Comparison of ENCODE assay signal across 8 cellular contexts in genomic region chr20:64255361-64256281, GRCh38. TPM values are rescaled to one million over a fixed set of nuclear protein-coding genes. Genes with fewer than 3 reads are reported as not detected.
DNase-seq lines count a peak whose midpoint lies in the region; ATAC-seq and TF ChIP-seq lines count a peak whose summit lies in the region.

Gene PCMTD2, plus strand, starts transcription at chr20:64255748. Its CDS starts 4,218 bp downstream, at chr20:64259966.

- DNase-seq in NCI-H748 (lab: John Stamatoyannopoulos, UW; ENCODE audit: unreplicated experiment) (peak; percentile 84), lower leg skin (ENCODE audit: low spot score in 2 of 2) (peak; percentile 62 to 93)
- DNase-seq in activated CD4-positive, alpha-beta memory T cell treated with anti-CD3 and anti-CD28 coated beads for 36 hours = peak; percentile 92
- DNase-seq in stimulated activated CD4-positive, alpha-beta T cell treated with anti-CD3 and anti-CD28 coated beads, Interleukin-4, amount 100 ng/mL, for 48 hours (ENCODE audit: low read depth in 2 of 2) = peak; percentile 77 to 82

- intact Hi-C loops in activated CD4-positive, alpha-beta memory T cell treated with anti-CD3 and anti-CD28 coated beads for 36 hours (cut with micrococcal nuclease) = loop anchor here (5.0 kb wide), 1 partner anchor 178 kb away; the partner anchor contains the start of gene RGS19
- intact Hi-C loops in lower leg skin (cut with DNase I; ENCODE audit: low total_unique reads) = no loop called here

- H3K36me3 Mint-ChIP-seq in activated CD4-positive, alpha-beta memory T cell treated with anti-CD3 and anti-CD28 coated beads for 36 hours = peaks cover 5% of the 10 kb centered on the region

- peak within 1 kb of the TSS; percentile 81 for H3K4me3 ChIP-seq in BLaER1
- H3K4me3 ChIP-seq in duodenal mucosa (ENCODE audit: low read depth in 1 of 2, low read length in 2 of 2) = peak within 1 kb of the TSS; percentile 75 to 90
- H3K4me3 ChIP-seq in lower leg skin (ENCODE audit: low read depth, poor library complexity, severe bottlenecking) = peak within 1 kb of the TSS; percentile 81

- H3K4me1 ChIP-seq in BLaER1 = peaks cover 42% of the 10 kb centered on the region
- H3K4me1 ChIP-seq in duodenal mucosa (ENCODE audit: control insufficient read depth in 1 of 2, insufficient read depth in 2 of 2, low read length in 2 of 2) = peaks cover 14 to 23% of the 10 kb centered on the region in 2 donors

- H3K27ac Mint-ChIP-seq in activated CD4-positive, alpha-beta memory T cell treated with anti-CD3 and anti-CD28 coated beads for 36 hours = peak within 1 kb of the TSS; percentile 82

- no peaks in the 10 kb centered on the region for H3K9me3 Mint-ChIP-seq in activated CD4-positive, alpha-beta memory T cell treated with anti-CD3 and anti-CD28 coated beads for 36 hours

- TF ChIP-seq CTCF in lower leg skin (IDR thresholded peaks at IDR 0.05) = no peak

- H3K9me3 ChIP-seq in BLaER1 (no peaks in the 10 kb centered on the region), duodenal mucosa (ENCODE audit: control insufficient read depth in 1 of 2, low read length in 2 of 2) (no peaks in the 10 kb centered on the region)

- H3K36me3 ChIP-seq in BLaER1 (peaks cover 8% of the 10 kb centered on the region), duodenal mucosa (ENCODE audit: control insufficient read depth in 1 of 2, insufficient read depth in 2 of 2, low read length in 2 of 2) (peaks cover 0 to 1% of the 10 kb centered on the region in 2 donors)

- CTCF ChIA-PET in activated CD4-positive, alpha-beta memory T cell treated with anti-CD3 and anti-CD28 coated beads for 36 hours (lab: Charles Lee) = interaction anchor here (1.0 to 7.7 kb wide), 5 partner anchors 10 to 216 kb away, joined by 3 to 61 read pairs (median 5); no protein-coding TSS in a partner anchor

- H4K20me1 ChIP-seq in BLaER1 = peaks cover 38% of the 10 kb centered on the region

- H3K27me3 Mint-ChIP-seq in activated CD4-positive, alpha-beta memory T cell treated with anti-CD3 and anti-CD28 coated beads for 36 hours = peaks cover 2% of the 10 kb centered on the region

- peak in 1 of 2 donors; percentile 63 for TF ChIP-seq POLR2A in lower leg skin (IDR thresholded peaks at IDR 0.05)

- peak within 1 kb of the TSS; percentile 85 for H3K4me3 Mint-ChIP-seq in activated CD4-positive, alpha-beta memory T cell treated with anti-CD3 and anti-CD28 coated beads for 36 hours

- H3K4me1 Mint-ChIP-seq in activated CD4-positive, alpha-beta memory T cell treated with anti-CD3 and anti-CD28 coated beads for 36 hours (ENCODE audit: low read depth) = peaks cover 49% of the 10 kb centered on the region

- peak within 1 kb of the TSS; percentile 97 for H3K4me2 ChIP-seq in BLaER1

- H3K9ac ChIP-seq in BLaER1 = peak within 1 kb of the TSS; percentile 91
- peak within 1 kb of the TSS; percentile 62 to 73 for H3K9ac ChIP-seq in duodenal mucosa (ENCODE audit: low read depth in 1 of 2, low read length in 2 of 2)

- peak; percentile 77 for ATAC-seq in GM19328 (IDR thresholded peaks at IDR 0.05; ENCODE audit: unreplicated experiment)
- ATAC-seq in HG03469 (IDR thresholded peaks at IDR 0.05; ENCODE audit: unreplicated experiment) = peak; percentile 49

- WGBS in lower leg skin, 2 donors = 1% methylated on average over 21 to 59 of the region's 96 CpGs

- POLR2A ChIA-PET in activated CD4-positive, alpha-beta memory T cell treated with anti-CD3 and anti-CD28 coated beads for 36 hours (lab: Charles Lee) = interaction anchor here (1.0 kb wide), 1 partner anchor 178 kb away, joined by 3 read pairs; no protein-coding TSS in a partner anchor

- peak within 1 kb of the TSS; percentile 88 for H3K27ac ChIP-seq in BLaER1
- H3K27ac ChIP-seq in duodenal mucosa (ENCODE audit: low read depth, low read length) = peak within 1 kb of the TSS; percentile 78

- no peaks in the 10 kb centered on the region for H3K27me3 ChIP-seq in BLaER1
- no peaks in the 10 kb centered on the region for H3K27me3 ChIP-seq in duodenal mucosa (ENCODE audit: control insufficient read depth in 1 of 2, insufficient read depth in 2 of 2, low read length in 2 of 2)

RNA-seq across cellular contexts. Expression of gene PCMTD2, which starts in this region (rescaled TPM):
- total RNA-seq in activated CD4-positive, alpha-beta memory T cell treated with anti-CD3 and anti-CD28 coated beads for 36 hours = 10 to 100 TPM; 32.8 to 33.7 TPM
- 100 to 1,000 TPM in 3 of 4 donors, 10 to 100 TPM in 1; 87.5 to 164 (median 132) TPM for total RNA-seq in lower leg skin

Comparison
In these comparisons a context has a peak if more than half of its experiments do, and no peak if none do; other contexts are left out.
1. Peak in every context shown above with its lines: DNase-seq, ATAC-seq, H3K4me3 ChIP-seq and H3K27ac ChIP-seq.